In genomic region chr12:12811343-12811742, GRCh38 we compare ENCODE assay signal across 22 cellular contexts.
"Had no signal": no experiment of that assay in that cellular context is flagged by ENCODE, and none has a peak within 500 bp of the region (broad histone marks: within the 10 kb centered on the region; RNA-seq: fewer than 3 reads in every experiment).

No MANE protein-coding gene starts in this region.

- H3K9me3 Mint-ChIP-seq: activated naive CD4-positive, alpha-beta T cell treated with anti-CD3 and anti-CD28 coated beads, Interleukin-2, amount 50 U/mL, for 72 hours; nephron had no signal

- H3K9me3 ChIP-seq: left lung, neutrophil, pancreas, psoas muscle, thyroid gland had no signal

- H3K27ac Mint-ChIP-seq: activated naive CD4-positive, alpha-beta T cell treated with anti-CD3 and anti-CD28 coated beads, Interleukin-2, amount 50 U/mL, for 72 hours had no signal

- ATAC-seq: activated naive CD4-positive, alpha-beta T cell treated with anti-CD3 and anti-CD28 coated beads, Interleukin-2, amount 50 U/mL, for 72 hours; left lung; psoas muscle; right cardiac atrium; stimulated activated naive CD8-positive, alpha-beta T cell treated with anti-CD3 and anti-CD28 coated beads, Interleukin-15, Interleukin-2, amounts not matched to agents 100 U/mL and 50 U/mL, for 24 hours had no signal

- H3K36me3 ChIP-seq: neutrophil, pancreas, thyroid gland had no signal

- H3K4me3 ChIP-seq: left lung, lung, pancreas, psoas muscle, thyroid gland had no signal

- H3K27ac ChIP-seq: left lung, neutrophil, pancreas, psoas muscle, thyroid gland had no signal

- DNase-seq: activated CD4-positive, alpha-beta T cell treated with anti-CD3 and anti-CD28 coated beads for 1 hour; activated gamma-delta T cell; activated T-cell treated with anti-CD3 and anti-CD28 coated beads for 4 hours; central memory CD4-positive, alpha-beta T cell; dermis blood vessel endothelial cell; effector CD8-positive, alpha-beta T cell; erythroblast; foreskin fibroblast; hippocampal formation; kidney glomerular epithelial cell; left lung; pancreas; psoas muscle; right cardiac atrium; stimulated activated CD4-positive, alpha-beta T cell treated with anti-CD3 and anti-CD28 coated beads, Interleukin-4, amount 100 ng/mL, for 4 hours; stimulated activated naive CD8-positive, alpha-beta T cell treated with anti-CD3 and anti-CD28 coated beads, Interleukin-15, Interleukin-2, amounts not matched to agents 100 U/mL and 50 U/mL, for 24 hours; T-helper 1 cell; thyroid gland had no signal

- H3K27me3 ChIP-seq: left lung, neutrophil, pancreas, thyroid gland had no signal
